8 cellular contexts compared by ENCODE assay signal in the genomic region with DNA sequence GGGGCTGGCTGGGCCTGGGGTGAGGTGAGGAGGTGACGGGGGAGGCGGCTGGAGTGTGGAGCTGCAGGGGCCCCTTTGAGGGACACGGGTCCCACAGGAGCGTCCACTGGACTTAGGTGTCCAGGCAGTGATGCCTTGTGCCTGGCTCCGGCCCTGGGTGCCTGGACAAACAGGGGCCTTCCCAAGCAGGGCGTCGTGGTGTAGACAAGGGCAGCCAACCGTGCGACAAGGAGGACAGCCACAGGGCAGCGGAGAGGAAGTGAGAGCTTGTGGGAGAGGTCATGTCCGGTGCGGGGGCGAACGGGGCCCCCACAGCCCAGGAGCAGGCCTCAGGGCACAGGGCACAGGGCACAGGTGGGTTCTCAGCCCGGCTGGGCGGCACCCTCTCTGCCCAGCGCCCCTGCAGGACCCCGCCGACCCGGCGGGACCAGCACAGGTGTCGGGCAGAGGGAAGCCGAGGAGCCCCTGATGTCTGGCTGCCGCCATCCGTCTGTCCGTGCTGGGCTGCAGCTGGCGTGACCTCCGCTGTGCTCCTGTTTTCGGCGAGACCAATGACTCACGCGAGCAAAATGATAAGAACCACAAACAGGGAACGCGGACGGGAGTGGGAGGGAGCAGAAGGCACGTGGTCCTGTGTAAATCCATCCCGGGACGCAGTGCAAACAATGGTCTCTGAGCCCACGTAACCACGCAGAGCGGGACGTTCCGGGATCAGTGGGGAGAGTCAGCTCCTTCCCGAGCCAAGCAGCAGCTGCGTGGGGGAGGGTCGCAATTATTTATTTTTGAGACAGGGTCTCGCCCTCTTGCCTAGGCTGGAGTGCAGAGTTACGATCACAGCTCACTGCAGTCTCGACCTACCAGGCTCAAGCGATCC. TPM values are rescaled to one million over a fixed set of nuclear protein-coding genes. Genes with fewer than 3 reads are reported as not detected.
DNase-seq lines count a peak whose midpoint lies in the region; ATAC-seq and TF ChIP-seq lines count a peak whose summit lies in the region.

No MANE protein-coding gene starts in this region.

- H3K79me1 ChIP-seq in neuronal stem cell (ENCODE audit: low read depth, low read length) = no peaks in the 10 kb centered on the region

- H3K36me3 ChIP-seq in BLaER1 (no peaks in the 10 kb centered on the region), neuronal stem cell (replicated peaks in 1 of 2; ENCODE audit: control insufficient read depth in 2 of 2, insufficient read depth in 2 of 2, low read length in 2 of 2) (no peaks in the 10 kb centered on the region), HAP-1 (replicated peaks) (no peaks in the 10 kb centered on the region)

- TF ChIP-seq CTCF in chondrocyte (IDR thresholded peaks at IDR 0.05) = no peak

- no peak overlapping the region for H3K23ac ChIP-seq in neuronal stem cell (ENCODE audit: low read depth, low read length, poor library complexity)

- H3K14ac ChIP-seq in neuronal stem cell (ENCODE audit: low read length) = no peak overlapping the region

- no peaks in the 10 kb centered on the region for H4K20me1 ChIP-seq in BLaER1

- peak; percentile 26 for ATAC-seq in GM19468 (IDR thresholded peaks at IDR 0.05; ENCODE audit: extremely low read depth, unreplicated experiment)

- H3K4me1 Mint-ChIP-seq in chondrocyte (ENCODE audit: low read depth) = peaks cover 32% of the 10 kb centered on the region

- H3K27ac Mint-ChIP-seq in chondrocyte (ENCODE audit: unreplicated experiment) = peak overlapping the region; percentile 59

- peak overlapping the region; percentile 75 for H3K4me2 ChIP-seq in BLaER1
- no peak overlapping the region for H3K4me2 ChIP-seq in neuronal stem cell (ENCODE audit: insufficient read depth, low read length, poor library complexity, severe bottlenecking)

- H4K8ac ChIP-seq in neuronal stem cell (ENCODE audit: low read depth, low read length) = no peak overlapping the region

- H2AK5ac ChIP-seq in neuronal stem cell (ENCODE audit: low read depth, low read length) = peak overlapping the region; percentile 92

- H3K27me3 Mint-ChIP-seq in chondrocyte (ENCODE audit: low read depth) = no peaks in the 10 kb centered on the region

- H3K4me3 Mint-ChIP-seq in chondrocyte (ENCODE audit: unreplicated experiment) = peak overlapping the region; percentile 47

- no peak overlapping the region for H4K91ac ChIP-seq in neuronal stem cell (ENCODE audit: low read depth, low read length, poor library complexity)

- H2BK15ac ChIP-seq in neuronal stem cell (ENCODE audit: low read length) = no peak overlapping the region

- in situ Hi-C loops in HAP-1 (cut with MboI; ENCODE audit: low sequenced_read_pairs) = no loop called here

- no peaks in the 10 kb centered on the region for H3K9me3 ChIP-seq in BLaER1
- H3K9me3 ChIP-seq in neuronal stem cell (replicated peaks in 1 of 2; ENCODE audit: control insufficient read depth in 2 of 2, insufficient read depth in 1 of 2, low read depth in 1 of 2, low read length in 2 of 2) = no peaks in the 10 kb centered on the region
- no peaks in the 10 kb centered on the region for H3K9me3 ChIP-seq in HAP-1

- peak; percentile 22 for DNase-seq in HS-27A (ENCODE audit: low read depth)
- no peak for DNase-seq in chondrocyte (ENCODE audit: low spot score)
- DNase-seq in neuronal stem cell (ENCODE audit: low spot score) = no peak
- no peak for DNase-seq in HAP-1 (ENCODE audit: low spot score in 2 of 2)
- no peak for DNase-seq in activated naive CD4-positive, alpha-beta T cell treated with Interleukin-2 at 50 U/mL for 16 hours
- DNase-seq in NCI-H69 (lab: John Stamatoyannopoulos, UW) = no peak

- no peak overlapping the region for H3K4ac ChIP-seq in neuronal stem cell (ENCODE audit: low read length)

- peak overlapping the region; percentile 50 for H2BK12ac ChIP-seq in neuronal stem cell (ENCODE audit: low read length)

- no peaks in the 10 kb centered on the region for H3K36me3 Mint-ChIP-seq in chondrocyte (ENCODE audit: low read depth)

- no peak overlapping the region for H2BK5ac ChIP-seq in neuronal stem cell (ENCODE audit: low read length)

- no peak overlapping the region for H2BK120ac ChIP-seq in neuronal stem cell (ENCODE audit: low read depth, low read length)

- H3K9ac ChIP-seq in BLaER1 = no peak overlapping the region
- H3K9ac ChIP-seq in neuronal stem cell (ENCODE audit: low read depth, low read length, poor library complexity) = peak overlapping the region; percentile 22

- H3K4me1 ChIP-seq in BLaER1 = peaks cover 64% of the 10 kb centered on the region
- peaks cover 0 to 12% of the 10 kb centered on the region in 2 donors for H3K4me1 ChIP-seq in neuronal stem cell (ENCODE audit: control insufficient read depth in 2 of 2, insufficient read depth in 1 of 2, low read depth in 1 of 2, low read length in 2 of 2)
- peaks cover 6% of the 10 kb centered on the region for H3K4me1 ChIP-seq in HAP-1

- peak overlapping the region; percentile 61 for H2AFZ ChIP-seq in neuronal stem cell (ENCODE audit: low read length)

- H3K18ac ChIP-seq in neuronal stem cell (ENCODE audit: low read length) = peak overlapping the region; percentile 77

- WGBS in neuronal stem cell (ENCODE audit: extremely low coverage in 2 of 2, insufficient read length in 2 of 2, insufficient replicate concordance in 1 of 2), 2 donors = no CpG with 5 or more reads among the region's 50 CpGs

- H3K4me3 ChIP-seq in BLaER1 (no peak overlapping the region), neuronal stem cell (ENCODE audit: low read length in 2 of 2) (no peak overlapping the region), HAP-1 (no peak overlapping the region)

- H3K27me3 ChIP-seq in BLaER1 (no peaks in the 10 kb centered on the region), neuronal stem cell (ENCODE audit: control insufficient read depth in 3 of 3, insufficient read depth in 3 of 3, low read depth in 1 of 3, low read length in 3 of 3) (peaks cover 0 to 6% (median 0%) of the 10 kb centered on the region in 3 experiments), HAP-1 (ENCODE audit: low read depth) (no peaks in the 10 kb centered on the region)

- no peaks in the 10 kb centered on the region for H3K9me3 Mint-ChIP-seq in chondrocyte (ENCODE audit: low read depth)

- H3K27ac ChIP-seq in BLaER1 (peak overlapping the region; percentile 46; the same call in 1 of the 2 replicates), neuronal stem cell (replicated peaks; ENCODE audit: low read length) (no peak overlapping the region)

RNA-seq across cellular contexts. Expression of a gene that starts 49.1 kb away (rescaled TPM):
- 5.2 to 23.8 TPM (median 22.0 TPM) in 3 replicates for total RNA-seq in chondrocyte
- polyA plus RNA-seq in neuronal stem cell (2013, experiment 1 of 2) = 5.5 TPM
- polyA plus RNA-seq in neuronal stem cell (2013, experiment 2 of 2) = 5.6 TPM
